ENCODE assay signal across 19 cellular contexts in the genomic region with DNA sequence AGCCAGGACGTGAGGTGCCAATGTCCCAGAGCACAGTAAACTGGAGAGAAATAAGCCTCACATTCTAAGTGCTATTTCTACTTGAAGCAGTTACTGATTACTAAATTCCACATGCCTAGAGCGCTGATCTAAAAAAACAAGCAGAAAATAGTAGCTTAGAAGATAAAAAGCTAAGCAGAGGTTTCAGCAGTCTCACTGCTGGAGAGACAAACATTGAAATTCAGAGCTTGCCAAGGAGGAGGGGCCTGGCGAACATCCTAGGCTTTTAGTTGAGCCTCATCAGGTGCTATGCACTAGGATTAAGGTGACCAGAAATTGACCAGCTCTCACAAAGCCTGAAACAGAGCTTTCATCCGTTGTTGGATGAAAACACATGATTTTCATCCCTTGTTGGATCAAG.
DNase-seq lines count a peak whose midpoint lies in the region; ATAC-seq and TF ChIP-seq lines count a peak whose summit lies in the region.
"Had no signal": no experiment of that assay in that cellular context is flagged by ENCODE, and none has a peak within 500 bp of the region (broad histone marks: within the 10 kb centered on the region; RNA-seq: fewer than 3 reads in every experiment).

No MANE protein-coding gene starts in this region.

- 37 to 50% methylated on average over 4 of the region's 4 CpGs for WGBS in GM23248 (ENCODE audit: low coverage in 1 of 2, low lambda C conversion rate in 2 of 2, missing lambda C conversion rate in 2 of 2), 2 experiments
- 6 to 19% (median 9%) methylated on average over 4 of the region's 4 CpGs for WGBS in ovary, 3 donors

- TF ChIP-seq CTCF in fibroblast of pulmonary artery (IDR thresholded peaks at IDR 0.05; ENCODE audit: low read length, missing control alignments) (no peak), ovary (IDR thresholded peaks at IDR 0.05) (no peak), lower lobe of right lung (IDR thresholded peaks at IDR 0.05) (no peak)

- no peak for TF ChIP-seq EP300 in ovary (IDR thresholded peaks at IDR 0.05)

- ATAC-seq in lower lobe of right lung (no peak), HG03565 (IDR thresholded peaks at IDR 0.05; ENCODE audit: unreplicated experiment) (no peak)
- ATAC-seq in activated CD4-positive, CD25-positive, alpha-beta regulatory T cell treated with anti-CD3 and anti-CD28 coated beads, Interleukin-2, amount 50 U/mL, for 24 hours, result no peak
- ATAC-seq: natural killer cell treated with Interleukin-12 subunit alpha and Interleukin-12 subunit beta and Interleukin-15 and Interleukin-18, amount 100 ng/mL, for 72 hours; stimulated activated naive B cell treated with anti-CD40 and anti-IgM and Interleukin-4, amounts not matched to agents 10 μg/mL and 1 μg/mL and 100 μg/mL, for 72 hours had no signal

- H3K4me1 ChIP-seq in GM23248 (ENCODE audit: insufficient read depth) (peaks cover 9% of the 10 kb centered on the region), ovary (ENCODE audit: insufficient read depth) (peaks cover 17% of the 10 kb centered on the region), lower lobe of right lung (peaks cover 13% of the 10 kb centered on the region)

- intact Hi-C loops in ovary (cut with DNase I), result no loop called here
- intact Hi-C loops in lower lobe of right lung (cut with DNase I), result no loop called here

- no peaks in the 10 kb centered on the region for H4K20me1 ChIP-seq in GM23248 (ENCODE audit: insufficient read depth)

- H3K9me3 ChIP-seq in GM23248 (ENCODE audit: low read depth) (no peaks in the 10 kb centered on the region), ovary (peaks cover 0 to 2% of the 10 kb centered on the region in 2 donors), lower lobe of right lung (peaks cover 5% of the 10 kb centered on the region)
- H3K9me3 ChIP-seq: thoracic aorta had no signal

- in situ Hi-C loops in GM23248 (cut with MboI), result no loop called here

- TF ChIP-seq POLR2A in ovary (IDR thresholded peaks at IDR 0.05), result no peak

- H3K36me3 ChIP-seq in GM23248 (ENCODE audit: low read depth) (no peaks in the 10 kb centered on the region), ovary (no peaks in the 10 kb centered on the region), lower lobe of right lung (no peaks in the 10 kb centered on the region)
- H3K36me3 ChIP-seq: ascending aorta, thoracic aorta had no signal

- H3F3A ChIP-seq in GM23248 (ENCODE audit: insufficient read depth), result 0 out of 2 replicates have a peak, but pooled peaks cover 7% of the 10 kb centered on the region

- H3K9ac ChIP-seq in GM23248, result no peak overlapping the region

- no peaks in the 10 kb centered on the region for H3K79me2 ChIP-seq in GM23248 (ENCODE audit: insufficient read depth)

- H3K27me3 ChIP-seq in GM23248 (replicated peaks; ENCODE audit: insufficient read depth), result no peaks in the 10 kb centered on the region
- no peaks in the 10 kb centered on the region for H3K27me3 ChIP-seq in ovary
- H3K27me3 ChIP-seq in lower lobe of right lung (ENCODE audit: low read depth), result no peaks in the 10 kb centered on the region
- H3K27me3 ChIP-seq: ascending aorta had no signal

- H2AFZ ChIP-seq in GM23248, result peak overlapping the region; percentile 5; the same call in 1 of the 2 replicates

- H3K9me2 ChIP-seq in GM23248 (ENCODE audit: insufficient read depth), result no peaks in the 10 kb centered on the region

- H3K27ac ChIP-seq in GM23248 (no peak overlapping the region), ovary (no peak overlapping the region), lower lobe of right lung (no peak overlapping the region)
- H3K27ac ChIP-seq: ascending aorta, thoracic aorta had no signal

- DNase-seq in GM23248 (no peak), NCI-H1105 (lab: John Stamatoyannopoulos, UW) (peak; percentile 3), fibroblast of pulmonary artery (ENCODE audit: low read depth) (peak; percentile 29), ovary (peak; percentile 29 to 59 (median 50)), lower lobe of right lung (no peak), NOMO-1 treated with dmso at 0.1 percent for 144 hours (lab: John Stamatoyannopoulos, UW; ENCODE audit: unreplicated experiment) (no peak)
- DNase-seq: foreskin melanocyte; H7; midbrain; NCI-H774; OCI-M1; SHP77; small intestine; stimulated activated naive B cell treated with anti-CD40 and anti-IgM and Interleukin-4, amounts not matched to agents 10 μg/mL and 1 μg/mL and 100 μg/mL, for 72 hours had no signal

- H3K4me3 ChIP-seq in GM23248 (no peak overlapping the region), fibroblast of pulmonary artery (replicated peaks; ENCODE audit: low read depth, low read length) (no peak overlapping the region), ovary (no peak overlapping the region), lower lobe of right lung (no peak overlapping the region)
- H3K4me3 ChIP-seq: ascending aorta, thoracic aorta had no signal

- H3K4me2 ChIP-seq in GM23248 (ENCODE audit: unreplicated experiment), result no peak overlapping the region

Comparison
In these comparisons a context has a peak if more than half of its experiments do, and no peak if none do; other contexts are left out.
1. DNase-seq: peak in NCI-H1105 (single experiment), fibroblast of pulmonary artery (single experiment) and ovary (5 of 5); none in GM23248 (single experiment), lower lobe of right lung (single experiment) and NOMO-1 treated with dmso at 0.1 percent for 144 hours (single experiment).